Comparison of ENCODE assay signal across 26 cellular contexts in the genomic region with DNA sequence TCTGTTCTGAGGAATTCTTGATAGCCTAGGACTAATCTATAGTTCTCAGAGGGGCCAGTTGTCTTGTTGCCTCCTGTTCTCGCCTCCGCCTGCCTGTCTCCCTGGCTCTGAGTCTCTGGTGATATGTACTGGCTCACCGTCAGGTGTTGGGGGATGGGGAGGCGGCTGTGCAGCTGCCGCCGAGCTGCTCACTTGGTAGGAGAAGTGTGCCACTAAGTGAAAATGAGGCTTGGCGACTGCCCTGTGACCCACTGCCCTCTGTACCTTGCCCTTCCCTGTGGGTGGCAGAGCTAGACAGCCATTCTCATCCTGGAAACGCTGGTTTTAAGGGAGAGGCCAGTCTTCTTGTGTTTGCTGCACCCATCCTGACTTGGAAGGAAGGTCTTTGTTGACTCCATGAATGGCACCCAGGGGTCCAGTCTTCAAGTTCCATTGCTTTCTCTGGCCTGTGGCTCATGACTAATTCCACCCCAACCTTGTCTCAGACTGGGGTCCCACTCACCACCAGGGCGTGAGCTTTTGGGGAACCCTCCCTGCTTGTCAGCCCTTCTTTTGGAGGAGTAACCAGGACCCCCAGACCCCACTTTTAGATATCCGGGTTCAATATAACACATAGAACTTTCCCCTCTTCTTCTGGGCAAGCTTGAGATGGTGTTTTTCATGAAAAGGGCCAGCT.
"Had no signal": no experiment of that assay in that cellular context is flagged by ENCODE, and none has a peak within 500 bp of the region (broad histone marks: within the 10 kb centered on the region; RNA-seq: fewer than 3 reads in every experiment).

No MANE protein-coding gene starts in this region.

- H3K9me3 ChIP-seq: esophagus squamous epithelium, left lung, lower lobe of right lung, neutrophil, prostate gland, thoracic aorta, upper lobe of left lung had no signal

- H3K4me1 ChIP-seq: esophagus squamous epithelium, left lung, lower lobe of right lung, parathyroid adenoma, prostate gland, tibial nerve had no signal

- H2AFZ ChIP-seq: parathyroid adenoma had no signal

- H3K36me3 Mint-ChIP-seq: immature natural killer cell; natural killer cell; stimulated activated naive B cell treated with anti-CD40 and anti-IgM and Interleukin-4, amounts not matched to agents 10 μg/mL and 1 μg/mL and 100 μg/mL, for 72 hours had no signal

- H3K36me3 ChIP-seq: esophagus squamous epithelium, left lung, lower lobe of right lung, neutrophil, prostate gland, thoracic aorta, tibial nerve, upper lobe of left lung had no signal

- H3K4me3 Mint-ChIP-seq: central memory CD8-positive, alpha-beta T cell; effector memory CD8-positive, alpha-beta T cell; immature natural killer cell; natural killer cell; stimulated activated naive B cell treated with anti-CD40 and anti-IgM and Interleukin-4, amounts not matched to agents 10 μg/mL and 1 μg/mL and 100 μg/mL, for 72 hours; stimulated activated naive CD8-positive, alpha-beta T cell treated with anti-CD3 and anti-CD28 coated beads, Interleukin-15, Interleukin-2, amounts not matched to agents 100 ng/mL and 50 ng/mL, for 24 hours had no signal

- H3K27me3 ChIP-seq: esophagus squamous epithelium, left lung, tibial nerve, upper lobe of left lung had no signal

- H3K9ac ChIP-seq: parathyroid adenoma had no signal

- H3K9me3 Mint-ChIP-seq: stimulated activated naive CD8-positive, alpha-beta T cell treated with anti-CD3 and anti-CD28 coated beads, Interleukin-15, Interleukin-2, amounts not matched to agents 100 ng/mL and 50 ng/mL, for 24 hours had no signal

- H3K79me2 ChIP-seq: parathyroid adenoma had no signal

- ATAC-seq: effector memory CD8-positive, alpha-beta T cell; natural killer cell; right cardiac atrium; stimulated activated naive B cell treated with anti-CD40 and anti-IgM and Interleukin-4, amounts not matched to agents 10 μg/mL and 1 μg/mL and 100 μg/mL, for 72 hours had no signal

- FAIRE-seq: endometrium, frontal cortex, keratinocyte, urothelium cell line had no signal

- DNase-seq: dermis blood vessel endothelial cell; effector memory CD8-positive, alpha-beta T cell; erythroblast; esophagus squamous epithelium; immature natural killer cell; left lung; lower lobe of right lung; natural killer cell; right cardiac atrium; stimulated activated CD4-positive, alpha-beta T cell treated with anti-CD3 and anti-CD28 coated beads, Interleukin-15, amount 100 ng/mL, for 24 hours; stimulated activated CD4-positive, alpha-beta T cell treated with anti-CD3 and anti-CD28 coated beads, Interleukin-2, amount 100 ng/mL, for 48 hours; stimulated activated naive B cell treated with anti-CD40 and anti-IgM and Interleukin-4, amounts not matched to agents 10 μg/mL and 1 μg/mL and 100 μg/mL, for 72 hours had no signal

- H3K27ac ChIP-seq: coronary artery, esophagus squamous epithelium, left lung, lower lobe of right lung, neutrophil, parathyroid adenoma, prostate gland, skin epidermis, thoracic aorta, tibial nerve, upper lobe of left lung had no signal

- H3K4me1 Mint-ChIP-seq: central memory CD8-positive, alpha-beta T cell; immature natural killer cell; natural killer cell; stimulated activated naive B cell treated with anti-CD40 and anti-IgM and Interleukin-4, amounts not matched to agents 10 μg/mL and 1 μg/mL and 100 μg/mL, for 72 hours had no signal

- H3K4me3 ChIP-seq: coronary artery, esophagus squamous epithelium, left lung, lower lobe of right lung, prostate gland, skin epidermis, thoracic aorta, tibial nerve, upper lobe of left lung had no signal

- H3K27ac Mint-ChIP-seq: effector memory CD8-positive, alpha-beta T cell; immature natural killer cell; natural killer cell; stimulated activated naive B cell treated with anti-CD40 and anti-IgM and Interleukin-4, amounts not matched to agents 10 μg/mL and 1 μg/mL and 100 μg/mL, for 72 hours; stimulated activated naive CD8-positive, alpha-beta T cell treated with anti-CD3 and anti-CD28 coated beads, Interleukin-15, Interleukin-2, amounts not matched to agents 100 ng/mL and 50 ng/mL, for 24 hours had no signal
